Comparison of ENCODE assay signal across 15 cellular contexts in the genomic region with DNA sequence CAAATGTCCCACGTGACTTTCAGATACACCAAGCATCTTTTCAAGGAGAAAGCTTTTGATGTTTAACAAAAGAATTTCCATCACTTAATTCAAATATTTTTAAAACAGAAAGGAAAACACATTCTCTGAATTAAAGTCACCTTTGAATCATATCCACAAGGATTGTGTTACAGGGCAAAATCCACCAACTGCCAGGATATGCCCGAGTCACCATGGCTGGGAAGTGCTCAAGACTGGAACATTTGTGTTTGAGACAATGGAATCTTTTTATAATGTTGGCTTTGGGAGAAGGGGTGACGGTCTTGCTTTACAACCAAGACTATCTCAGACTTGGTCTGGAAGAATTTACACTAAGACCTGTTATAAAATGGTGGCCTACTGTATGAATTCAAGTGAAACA. TPM values are rescaled to one million over a fixed set of nuclear protein-coding genes. Genes with fewer than 3 reads are reported as not detected.
DNase-seq lines count a peak whose midpoint lies in the region; ATAC-seq, FAIRE-seq and TF ChIP-seq lines count a peak whose summit lies in the region.
"Had no signal": no experiment of that assay in that cellular context is flagged by ENCODE, and none has a peak within 500 bp of the region (broad histone marks: within the 10 kb centered on the region; RNA-seq: fewer than 3 reads in every experiment).

No MANE protein-coding gene starts in this region.

- TF ChIP-seq CTCF in CD14-positive monocyte (IDR thresholded peaks at IDR 0.05) (no peak), HFFc6 (IDR thresholded peaks at IDR 0.05) (no peak), astrocyte (IDR thresholded peaks at IDR 0.05; ENCODE audit: insufficient read depth, low read depth, low read length) (no peak)

- peaks cover 31% of the 10 kb centered on the region for H3K36me3 ChIP-seq in astrocyte (ENCODE audit: insufficient read depth, low read length)

- H3K27me3 ChIP-seq in astrocyte (ENCODE audit: insufficient read depth, low read length) = no peaks in the 10 kb centered on the region
- H3K27me3 ChIP-seq: ascending aorta had no signal

- H3K27ac Mint-ChIP-seq in CD14-positive monocyte (peak overlapping the region in 5 of 7 donors; percentile 24 to 69 (median 64)), HFFc6 (peak overlapping the region; percentile 98), astrocyte (ENCODE audit: unreplicated experiment) (no peak overlapping the region), naive B cell (peak overlapping the region in 4 of 6 donors; percentile 8 to 85 (median 38))

- peaks cover 11% of the 10 kb centered on the region for H3K4me1 ChIP-seq in astrocyte (ENCODE audit: insufficient read depth, low read length)
- H3K4me1 ChIP-seq: ascending aorta, lower lobe of right lung had no signal

- no peaks in the 10 kb centered on the region for H3K27me3 Mint-ChIP-seq in CD14-positive monocyte (ENCODE audit: low read depth in 3 of 3)
- no peaks in the 10 kb centered on the region; the same call in none of the 2 replicates for H3K27me3 Mint-ChIP-seq in HFFc6 (ENCODE audit: insufficient read depth)
- H3K27me3 Mint-ChIP-seq in astrocyte (ENCODE audit: low read depth, unreplicated experiment) = no peaks in the 10 kb centered on the region
- no peaks in the 10 kb centered on the region for H3K27me3 Mint-ChIP-seq in naive B cell

- peak overlapping the region; percentile 44 for H3K4me2 ChIP-seq in astrocyte (ENCODE audit: low read length)

- H3K9me3 Mint-ChIP-seq in CD14-positive monocyte = no peaks in the 10 kb centered on the region
- no peaks in the 10 kb centered on the region for H3K9me3 Mint-ChIP-seq in HFFc6
- H3K9me3 Mint-ChIP-seq in astrocyte (ENCODE audit: unreplicated experiment) = no peaks in the 10 kb centered on the region
- H3K9me3 Mint-ChIP-seq in naive B cell = no peaks in the 10 kb centered on the region

- peak overlapping the region; percentile 29 for H3K9ac ChIP-seq in astrocyte (ENCODE audit: low read length)

- ATAC-seq in naive B cell (ENCODE audit: low read depth in 2 of 2) = no peak
- no peak for ATAC-seq in GM21717 (IDR thresholded peaks at IDR 0.05; ENCODE audit: unreplicated experiment)
- ATAC-seq: lower lobe of right lung had no signal

- H3K79me2 ChIP-seq in astrocyte (ENCODE audit: insufficient read depth, low read length) = no peaks in the 10 kb centered on the region

- no peak overlapping the region for H2AFZ ChIP-seq in astrocyte (ENCODE audit: low read depth, low read length)

- intact Hi-C loops in CD14-positive monocyte (cut with micrococcal nuclease) = no loop called here

- FAIRE-seq in astrocyte (lab: Jason Lieb, UNC) = no peak

- no peak overlapping the region for H3K4me3 ChIP-seq in astrocyte (ENCODE audit: insufficient read depth, low read depth, low read length)
- H3K4me3 ChIP-seq: ascending aorta, lower lobe of right lung had no signal

- peaks cover 71 to 90% of the 10 kb centered on the region in 2 donors for H3K36me3 Mint-ChIP-seq in CD14-positive monocyte
- peaks cover 29% of the 10 kb centered on the region for H3K36me3 Mint-ChIP-seq in HFFc6 (ENCODE audit: low read depth)
- H3K36me3 Mint-ChIP-seq in astrocyte (ENCODE audit: low read depth, unreplicated experiment) = peaks cover 18% of the 10 kb centered on the region
- H3K36me3 Mint-ChIP-seq in naive B cell = peaks cover 10 to 13% of the 10 kb centered on the region in 2 donors

- H3K4me3 Mint-ChIP-seq in CD14-positive monocyte = no peak overlapping the region
- H3K4me3 Mint-ChIP-seq in HFFc6 = peak overlapping the region; percentile 76
- H3K4me3 Mint-ChIP-seq in astrocyte (ENCODE audit: unreplicated experiment) = no peak overlapping the region
- H3K4me3 Mint-ChIP-seq in naive B cell = no peak overlapping the region

- no peaks in the 10 kb centered on the region for H3K9me3 ChIP-seq in astrocyte (ENCODE audit: insufficient read depth, low read depth, low read length)
- H3K9me3 ChIP-seq: ascending aorta, lower lobe of right lung had no signal

- DNase-seq in CD14-positive monocyte (ENCODE audit: low spot score) (no peak), HFFc6 (peak; percentile 60), astrocyte (ENCODE audit: low read depth) (no peak), naive B cell (no peak), COLO668 (lab: John Stamatoyannopoulos, UW; ENCODE audit: unreplicated experiment) (no peak), COLO829 (ENCODE audit: low spot score) (no peak), NCI-H2029 treated with DMSO at 0.1 percent for 48 hours (lab: John Stamatoyannopoulos, UW) (no peak)
- DNase-seq: DMS 273 treated with DMSO at 0.1 percent for 48 hours; effector CD8-positive, alpha-beta T cell; H7; lower lobe of right lung; NCI-H2029; stimulated activated CD4-positive, alpha-beta T cell treated with anti-CD3 and anti-CD28 coated beads, Interleukin-4, amount 100 ng/mL, for 1 hour had no signal

- peaks cover 9% of the 10 kb centered on the region for H3K4me1 Mint-ChIP-seq in CD14-positive monocyte
- H3K4me1 Mint-ChIP-seq in HFFc6 (ENCODE audit: low read depth) = peaks cover 38% of the 10 kb centered on the region
- H3K4me1 Mint-ChIP-seq in astrocyte (ENCODE audit: low read depth, unreplicated experiment) = peaks cover 18% of the 10 kb centered on the region
- H3K4me1 Mint-ChIP-seq in naive B cell = no peaks in the 10 kb centered on the region

- peaks cover 5% of the 10 kb centered on the region for H4K20me1 ChIP-seq in astrocyte (ENCODE audit: insufficient read depth, low read length)

- peak overlapping the region; percentile 51 for H3K27ac ChIP-seq in astrocyte (ENCODE audit: low read depth, low read length)
- H3K27ac ChIP-seq: ascending aorta, lower lobe of right lung had no signal

RNA-seq across cellular contexts. Expression of gene BID, which starts 40.8 kb away (rescaled TPM):
- polyA plus RNA-seq in CD14-positive monocyte = 100 to 1,000 TPM; 391 to 423 TPM
- total RNA-seq in HFFc6 (2021; fragmentation: NEBNext Ultra II Directional; extraction: Animal tissue kit (Norgen Biotek cat#: 25700)) = 10 to 100 TPM; 48.7 to 61.0 (median 50.6) TPM
- total RNA-seq in astrocyte = 30.5 and 35.1 TPM in 2 replicates
- 10 to 100 TPM; 18.2 to 29.9 (median 23.1) TPM for polyA plus RNA-seq in naive B cell (ENCODE audit: low read depth in 6 of 6)
